2 cellular contexts compared by ENCODE assay signal in the genomic region with DNA sequence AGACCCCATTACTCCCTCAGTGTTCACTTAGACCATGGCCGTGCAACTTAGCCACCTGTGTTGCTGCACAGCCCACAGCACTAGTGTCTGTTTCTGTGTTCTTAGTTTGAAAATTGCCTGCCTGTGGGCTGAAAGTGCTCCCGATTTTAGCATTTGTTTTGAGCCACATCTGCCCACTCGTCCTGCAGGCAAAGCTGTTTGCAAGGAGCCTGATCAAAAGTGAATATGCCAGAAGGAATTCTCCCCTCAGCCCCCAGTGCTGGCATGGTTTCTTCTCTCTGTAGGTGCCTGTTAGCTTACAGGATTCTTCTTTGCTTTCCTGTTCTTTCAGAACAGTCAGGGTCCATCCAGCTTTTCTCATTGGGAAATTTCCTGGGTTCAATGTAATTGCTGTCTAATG.
TF ChIP-seq lines count a peak whose summit lies in the region.

No MANE protein-coding gene starts in this region.

TF ChIP-seq in GM23338, 12 proteins besides CTCF, POLR2A, EP300 and RAD21 (continues in another document):
- TF ChIP-seq NANOG (IDR thresholded peaks at IDR 0.05; ENCODE audit: borderline replicate concordance) (no peak), POLR2AphosphoS5 (IDR thresholded peaks at IDR 0.05; ENCODE audit: low read depth) (no peak), EZH2phosphoT487 (IDR thresholded peaks at IDR 0.05; ENCODE audit: unreplicated experiment) (no peak), STAT1 (IDR thresholded peaks at IDR 0.05; ENCODE audit: unreplicated experiment) (no peak), EZH2 (IDR thresholded peaks at IDR 0.05; ENCODE audit: low read depth, unreplicated experiment) (no peak), ZNF114 (CRISPR knock-in tag; IDR thresholded peaks at IDR 0.05) (no peak), ZNF331 (CRISPR knock-in tag; IDR thresholded peaks at IDR 0.05; ENCODE audit: low read depth) (no peak)
- TF ChIP-seq, protein P1, sequence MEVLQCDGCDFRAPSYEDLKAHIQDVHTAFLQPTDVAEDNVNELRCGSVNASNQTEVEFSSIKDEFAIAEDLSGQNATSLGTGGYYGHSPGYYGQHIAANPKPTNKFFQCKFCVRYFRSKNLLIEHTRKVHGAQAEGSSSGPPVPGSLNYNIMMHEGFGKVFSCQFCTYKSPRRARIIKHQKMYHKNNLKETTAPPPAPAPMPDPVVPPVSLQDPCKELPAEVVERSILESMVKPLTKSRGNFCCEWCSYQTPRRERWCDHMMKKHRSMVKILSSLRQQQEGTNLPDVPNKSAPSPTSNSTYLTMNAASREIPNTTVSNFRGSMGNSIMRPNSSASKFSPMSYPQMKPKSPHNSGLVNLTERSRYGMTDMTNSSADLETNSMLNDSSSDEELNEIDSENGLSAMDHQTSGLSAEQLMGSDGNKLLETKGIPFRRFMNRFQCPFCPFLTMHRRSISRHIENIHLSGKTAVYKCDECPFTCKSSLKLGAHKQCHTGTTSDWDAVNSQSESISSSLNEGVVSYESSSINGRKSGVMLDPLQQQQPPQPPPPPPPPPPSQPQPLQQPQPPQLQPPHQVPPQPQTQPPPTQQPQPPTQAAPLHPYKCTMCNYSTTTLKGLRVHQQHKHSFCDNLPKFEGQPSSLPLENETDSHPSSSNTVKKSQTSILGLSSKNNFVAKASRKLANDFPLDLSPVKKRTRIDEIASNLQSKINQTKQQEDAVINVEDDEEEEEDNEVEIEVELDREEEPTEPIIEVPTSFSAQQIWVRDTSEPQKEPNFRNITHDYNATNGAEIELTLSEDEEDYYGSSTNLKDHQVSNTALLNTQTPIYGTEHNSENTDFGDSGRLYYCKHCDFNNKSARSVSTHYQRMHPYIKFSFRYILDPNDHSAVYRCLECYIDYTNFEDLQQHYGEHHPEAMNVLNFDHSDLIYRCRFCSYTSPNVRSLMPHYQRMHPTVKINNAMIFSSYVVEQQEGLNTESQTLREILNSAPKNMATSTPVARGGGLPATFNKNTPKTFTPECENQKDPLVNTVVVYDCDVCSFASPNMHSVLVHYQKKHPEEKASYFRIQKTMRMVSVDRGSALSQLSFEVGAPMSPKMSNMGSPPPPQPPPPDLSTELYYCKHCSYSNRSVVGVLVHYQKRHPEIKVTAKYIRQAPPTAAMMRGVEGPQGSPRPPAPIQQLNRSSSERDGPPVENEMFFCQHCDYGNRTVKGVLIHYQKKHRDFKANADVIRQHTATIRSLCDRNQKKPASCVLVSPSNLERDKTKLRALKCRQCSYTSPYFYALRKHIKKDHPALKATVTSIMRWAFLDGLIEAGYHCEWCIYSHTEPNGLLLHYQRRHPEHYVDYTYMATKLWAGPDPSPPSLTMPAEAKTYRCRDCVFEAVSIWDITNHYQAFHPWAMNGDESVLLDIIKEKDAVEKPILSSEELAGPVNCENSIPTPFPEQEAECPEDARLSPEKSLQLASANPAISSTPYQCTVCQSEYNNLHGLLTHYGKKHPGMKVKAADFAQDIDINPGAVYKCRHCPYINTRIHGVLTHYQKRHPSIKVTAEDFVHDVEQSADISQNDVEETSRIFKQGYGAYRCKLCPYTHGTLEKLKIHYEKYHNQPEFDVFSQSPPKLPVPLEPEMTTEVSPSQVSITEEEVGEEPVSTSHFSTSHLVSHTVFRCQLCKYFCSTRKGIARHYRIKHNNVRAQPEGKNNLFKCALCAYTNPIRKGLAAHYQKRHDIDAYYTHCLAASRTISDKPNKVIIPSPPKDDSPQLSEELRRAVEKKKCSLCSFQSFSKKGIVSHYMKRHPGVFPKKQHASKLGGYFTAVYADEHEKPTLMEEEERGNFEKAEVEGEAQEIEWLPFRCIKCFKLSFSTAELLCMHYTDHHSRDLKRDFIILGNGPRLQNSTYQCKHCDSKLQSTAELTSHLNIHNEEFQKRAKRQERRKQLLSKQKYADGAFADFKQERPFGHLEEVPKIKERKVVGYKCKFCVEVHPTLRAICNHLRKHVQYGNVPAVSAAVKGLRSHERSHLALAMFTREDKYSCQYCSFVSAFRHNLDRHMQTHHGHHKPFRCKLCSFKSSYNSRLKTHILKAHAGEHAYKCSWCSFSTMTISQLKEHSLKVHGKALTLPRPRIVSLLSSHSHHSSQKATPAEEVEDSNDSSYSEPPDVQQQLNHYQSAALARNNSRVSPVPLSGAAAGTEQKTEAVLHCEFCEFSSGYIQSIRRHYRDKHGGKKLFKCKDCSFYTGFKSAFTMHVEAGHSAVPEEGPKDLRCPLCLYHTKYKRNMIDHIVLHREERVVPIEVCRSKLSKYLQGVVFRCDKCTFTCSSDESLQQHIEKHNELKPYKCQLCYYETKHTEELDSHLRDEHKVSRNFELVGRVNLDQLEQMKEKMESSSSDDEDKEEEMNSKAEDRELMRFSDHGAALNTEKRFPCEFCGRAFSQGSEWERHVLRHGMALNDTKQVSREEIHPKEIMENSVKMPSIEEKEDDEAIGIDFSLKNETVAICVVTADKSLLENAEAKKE (CRISPR knock-in tag; IDR thresholded peaks at IDR 0.05), result no peak
- TF ChIP-seq, protein P2, sequence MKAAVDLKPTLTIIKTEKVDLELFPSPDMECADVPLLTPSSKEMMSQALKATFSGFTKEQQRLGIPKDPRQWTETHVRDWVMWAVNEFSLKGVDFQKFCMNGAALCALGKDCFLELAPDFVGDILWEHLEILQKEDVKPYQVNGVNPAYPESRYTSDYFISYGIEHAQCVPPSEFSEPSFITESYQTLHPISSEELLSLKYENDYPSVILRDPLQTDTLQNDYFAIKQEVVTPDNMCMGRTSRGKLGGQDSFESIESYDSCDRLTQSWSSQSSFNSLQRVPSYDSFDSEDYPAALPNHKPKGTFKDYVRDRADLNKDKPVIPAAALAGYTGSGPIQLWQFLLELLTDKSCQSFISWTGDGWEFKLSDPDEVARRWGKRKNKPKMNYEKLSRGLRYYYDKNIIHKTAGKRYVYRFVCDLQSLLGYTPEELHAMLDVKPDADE (IDR thresholded peaks at IDR 0.05), result no peak
- TF ChIP-seq, protein P3, sequence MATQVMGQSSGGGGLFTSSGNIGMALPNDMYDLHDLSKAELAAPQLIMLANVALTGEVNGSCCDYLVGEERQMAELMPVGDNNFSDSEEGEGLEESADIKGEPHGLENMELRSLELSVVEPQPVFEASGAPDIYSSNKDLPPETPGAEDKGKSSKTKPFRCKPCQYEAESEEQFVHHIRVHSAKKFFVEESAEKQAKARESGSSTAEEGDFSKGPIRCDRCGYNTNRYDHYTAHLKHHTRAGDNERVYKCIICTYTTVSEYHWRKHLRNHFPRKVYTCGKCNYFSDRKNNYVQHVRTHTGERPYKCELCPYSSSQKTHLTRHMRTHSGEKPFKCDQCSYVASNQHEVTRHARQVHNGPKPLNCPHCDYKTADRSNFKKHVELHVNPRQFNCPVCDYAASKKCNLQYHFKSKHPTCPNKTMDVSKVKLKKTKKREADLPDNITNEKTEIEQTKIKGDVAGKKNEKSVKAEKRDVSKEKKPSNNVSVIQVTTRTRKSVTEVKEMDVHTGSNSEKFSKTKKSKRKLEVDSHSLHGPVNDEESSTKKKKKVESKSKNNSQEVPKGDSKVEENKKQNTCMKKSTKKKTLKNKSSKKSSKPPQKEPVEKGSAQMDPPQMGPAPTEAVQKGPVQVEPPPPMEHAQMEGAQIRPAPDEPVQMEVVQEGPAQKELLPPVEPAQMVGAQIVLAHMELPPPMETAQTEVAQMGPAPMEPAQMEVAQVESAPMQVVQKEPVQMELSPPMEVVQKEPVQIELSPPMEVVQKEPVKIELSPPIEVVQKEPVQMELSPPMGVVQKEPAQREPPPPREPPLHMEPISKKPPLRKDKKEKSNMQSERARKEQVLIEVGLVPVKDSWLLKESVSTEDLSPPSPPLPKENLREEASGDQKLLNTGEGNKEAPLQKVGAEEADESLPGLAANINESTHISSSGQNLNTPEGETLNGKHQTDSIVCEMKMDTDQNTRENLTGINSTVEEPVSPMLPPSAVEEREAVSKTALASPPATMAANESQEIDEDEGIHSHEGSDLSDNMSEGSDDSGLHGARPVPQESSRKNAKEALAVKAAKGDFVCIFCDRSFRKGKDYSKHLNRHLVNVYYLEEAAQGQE (IDR thresholded peaks at IDR 0.05; ENCODE audit: unreplicated experiment), result no peak

TF ChIP-seq in H1, 55 proteins besides CTCF, POLR2A, EP300 and RAD21:
- TF ChIP-seq POLR2AphosphoS5 (IDR thresholded peaks at IDR 0.05; ENCODE audit: low read depth, low read length) (no peak), SIRT6 (IDR thresholded peaks at IDR 0.05; ENCODE audit: low read length) (no peak), ASH2L (IDR thresholded peaks at IDR 0.05; ENCODE audit: low read length) (no peak), BACH1 (IDR thresholded peaks at IDR 0.05; ENCODE audit: low read length) (no peak), CBX5 (IDR thresholded peaks at IDR 0.05; ENCODE audit: low read depth, low read length) (no peak), HDAC2 (IDR thresholded peaks at IDR 0.05; ENCODE audit: borderline replicate concordance in 1 of 2, low read depth in 2 of 2, low read length in 2 of 2) (no peak), SP4 (IDR thresholded peaks at IDR 0.05; ENCODE audit: low read length) (no peak), GABPA (IDR thresholded peaks at IDR 0.05; ENCODE audit: borderline replicate concordance, insufficient read depth, low read length) (no peak), CBX8 (IDR thresholded peaks at IDR 0.05; ENCODE audit: borderline replicate concordance, low read depth, low read length) (no peak), CEBPB (IDR thresholded peaks at IDR 0.05; ENCODE audit: low read depth, low read length) (no peak), YY1 (IDR thresholded peaks at IDR 0.05; ENCODE audit: low read depth, low read length) (no peak)
- TF ChIP-seq, protein P4, sequence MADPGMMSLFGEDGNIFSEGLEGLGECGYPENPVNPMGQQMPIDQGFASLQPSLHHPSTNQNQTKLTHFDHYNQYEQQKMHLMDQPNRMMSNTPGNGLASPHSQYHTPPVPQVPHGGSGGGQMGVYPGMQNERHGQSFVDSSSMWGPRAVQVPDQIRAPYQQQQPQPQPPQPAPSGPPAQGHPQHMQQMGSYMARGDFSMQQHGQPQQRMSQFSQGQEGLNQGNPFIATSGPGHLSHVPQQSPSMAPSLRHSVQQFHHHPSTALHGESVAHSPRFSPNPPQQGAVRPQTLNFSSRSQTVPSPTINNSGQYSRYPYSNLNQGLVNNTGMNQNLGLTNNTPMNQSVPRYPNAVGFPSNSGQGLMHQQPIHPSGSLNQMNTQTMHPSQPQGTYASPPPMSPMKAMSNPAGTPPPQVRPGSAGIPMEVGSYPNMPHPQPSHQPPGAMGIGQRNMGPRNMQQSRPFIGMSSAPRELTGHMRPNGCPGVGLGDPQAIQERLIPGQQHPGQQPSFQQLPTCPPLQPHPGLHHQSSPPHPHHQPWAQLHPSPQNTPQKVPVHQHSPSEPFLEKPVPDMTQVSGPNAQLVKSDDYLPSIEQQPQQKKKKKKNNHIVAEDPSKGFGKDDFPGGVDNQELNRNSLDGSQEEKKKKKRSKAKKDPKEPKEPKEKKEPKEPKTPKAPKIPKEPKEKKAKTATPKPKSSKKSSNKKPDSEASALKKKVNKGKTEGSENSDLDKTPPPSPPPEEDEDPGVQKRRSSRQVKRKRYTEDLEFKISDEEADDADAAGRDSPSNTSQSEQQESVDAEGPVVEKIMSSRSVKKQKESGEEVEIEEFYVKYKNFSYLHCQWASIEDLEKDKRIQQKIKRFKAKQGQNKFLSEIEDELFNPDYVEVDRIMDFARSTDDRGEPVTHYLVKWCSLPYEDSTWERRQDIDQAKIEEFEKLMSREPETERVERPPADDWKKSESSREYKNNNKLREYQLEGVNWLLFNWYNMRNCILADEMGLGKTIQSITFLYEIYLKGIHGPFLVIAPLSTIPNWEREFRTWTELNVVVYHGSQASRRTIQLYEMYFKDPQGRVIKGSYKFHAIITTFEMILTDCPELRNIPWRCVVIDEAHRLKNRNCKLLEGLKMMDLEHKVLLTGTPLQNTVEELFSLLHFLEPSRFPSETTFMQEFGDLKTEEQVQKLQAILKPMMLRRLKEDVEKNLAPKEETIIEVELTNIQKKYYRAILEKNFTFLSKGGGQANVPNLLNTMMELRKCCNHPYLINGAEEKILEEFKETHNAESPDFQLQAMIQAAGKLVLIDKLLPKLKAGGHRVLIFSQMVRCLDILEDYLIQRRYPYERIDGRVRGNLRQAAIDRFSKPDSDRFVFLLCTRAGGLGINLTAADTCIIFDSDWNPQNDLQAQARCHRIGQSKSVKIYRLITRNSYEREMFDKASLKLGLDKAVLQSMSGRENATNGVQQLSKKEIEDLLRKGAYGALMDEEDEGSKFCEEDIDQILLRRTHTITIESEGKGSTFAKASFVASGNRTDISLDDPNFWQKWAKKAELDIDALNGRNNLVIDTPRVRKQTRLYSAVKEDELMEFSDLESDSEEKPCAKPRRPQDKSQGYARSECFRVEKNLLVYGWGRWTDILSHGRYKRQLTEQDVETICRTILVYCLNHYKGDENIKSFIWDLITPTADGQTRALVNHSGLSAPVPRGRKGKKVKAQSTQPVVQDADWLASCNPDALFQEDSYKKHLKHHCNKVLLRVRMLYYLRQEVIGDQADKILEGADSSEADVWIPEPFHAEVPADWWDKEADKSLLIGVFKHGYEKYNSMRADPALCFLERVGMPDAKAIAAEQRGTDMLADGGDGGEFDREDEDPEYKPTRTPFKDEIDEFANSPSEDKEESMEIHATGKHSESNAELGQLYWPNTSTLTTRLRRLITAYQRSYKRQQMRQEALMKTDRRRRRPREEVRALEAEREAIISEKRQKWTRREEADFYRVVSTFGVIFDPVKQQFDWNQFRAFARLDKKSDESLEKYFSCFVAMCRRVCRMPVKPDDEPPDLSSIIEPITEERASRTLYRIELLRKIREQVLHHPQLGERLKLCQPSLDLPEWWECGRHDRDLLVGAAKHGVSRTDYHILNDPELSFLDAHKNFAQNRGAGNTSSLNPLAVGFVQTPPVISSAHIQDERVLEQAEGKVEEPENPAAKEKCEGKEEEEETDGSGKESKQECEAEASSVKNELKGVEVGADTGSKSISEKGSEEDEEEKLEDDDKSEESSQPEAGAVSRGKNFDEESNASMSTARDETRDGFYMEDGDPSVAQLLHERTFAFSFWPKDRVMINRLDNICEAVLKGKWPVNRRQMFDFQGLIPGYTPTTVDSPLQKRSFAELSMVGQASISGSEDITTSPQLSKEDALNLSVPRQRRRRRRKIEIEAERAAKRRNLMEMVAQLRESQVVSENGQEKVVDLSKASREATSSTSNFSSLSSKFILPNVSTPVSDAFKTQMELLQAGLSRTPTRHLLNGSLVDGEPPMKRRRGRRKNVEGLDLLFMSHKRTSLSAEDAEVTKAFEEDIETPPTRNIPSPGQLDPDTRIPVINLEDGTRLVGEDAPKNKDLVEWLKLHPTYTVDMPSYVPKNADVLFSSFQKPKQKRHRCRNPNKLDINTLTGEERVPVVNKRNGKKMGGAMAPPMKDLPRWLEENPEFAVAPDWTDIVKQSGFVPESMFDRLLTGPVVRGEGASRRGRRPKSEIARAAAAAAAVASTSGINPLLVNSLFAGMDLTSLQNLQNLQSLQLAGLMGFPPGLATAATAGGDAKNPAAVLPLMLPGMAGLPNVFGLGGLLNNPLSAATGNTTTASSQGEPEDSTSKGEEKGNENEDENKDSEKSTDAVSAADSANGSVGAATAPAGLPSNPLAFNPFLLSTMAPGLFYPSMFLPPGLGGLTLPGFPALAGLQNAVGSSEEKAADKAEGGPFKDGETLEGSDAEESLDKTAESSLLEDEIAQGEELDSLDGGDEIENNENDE (IDR thresholded peaks at IDR 0.05; ENCODE audit: insufficient replicate concordance, low read length), result no peak
